In the genomic region with DNA sequence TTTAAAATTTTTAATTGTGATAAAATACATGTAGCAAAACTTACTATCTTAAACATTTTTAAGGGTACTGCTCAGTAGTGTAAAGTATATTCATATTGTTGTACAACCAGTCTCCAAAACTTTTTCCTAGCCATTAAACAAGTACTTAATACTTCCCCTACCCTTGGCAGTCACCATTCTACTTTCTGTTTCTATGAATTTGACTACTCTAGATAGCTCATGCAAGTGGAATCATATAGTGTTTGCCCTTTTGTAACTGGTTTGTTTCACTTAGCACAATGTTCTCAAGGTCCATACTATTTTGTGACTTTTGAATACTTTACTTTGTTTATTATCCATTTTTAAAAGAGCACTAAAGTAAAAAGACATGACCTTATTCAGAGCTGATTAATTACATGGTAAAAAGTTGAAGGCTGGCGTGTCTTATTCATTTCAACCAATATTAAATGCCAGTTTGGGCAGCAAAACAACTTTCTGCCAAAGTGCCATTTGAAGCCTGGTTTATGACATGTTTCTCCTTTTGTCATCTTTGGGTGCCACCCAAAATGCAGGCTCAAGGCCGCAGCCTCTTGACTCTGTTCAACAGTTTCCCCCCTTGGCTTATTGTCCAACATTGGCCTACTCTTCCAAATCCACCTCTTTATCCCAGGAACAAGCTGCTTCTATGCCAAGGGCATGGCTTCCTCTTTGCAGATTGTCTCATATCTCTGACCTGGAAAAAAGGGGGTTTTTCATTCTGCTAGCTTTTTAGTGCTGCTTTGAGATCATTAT, we compare ENCODE assay signal across 7 cellular contexts. TPM values are rescaled to one million over a fixed set of nuclear protein-coding genes. Genes with fewer than 3 reads are reported as not detected.
DNase-seq lines count a peak whose midpoint lies in the region; ATAC-seq lines count a peak whose summit lies in the region.
"Not testable (repeated sequence)": the region's sequence is repeated elsewhere in the genome, so short reads cannot be mapped to it uniquely, and the experiment has no call there.

No MANE protein-coding gene starts in this region.

- ATAC-seq in GM18502 (IDR thresholded peaks at IDR 0.05; ENCODE audit: poor library complexity, unreplicated experiment) (peak; percentile 91), GM18870 (IDR thresholded peaks at IDR 0.05; ENCODE audit: unreplicated experiment) (peak; percentile 87), GM19397 (IDR thresholded peaks at IDR 0.05; ENCODE audit: unreplicated experiment) (peak; percentile 71), GM21723 (IDR thresholded peaks at IDR 0.05; ENCODE audit: unreplicated experiment) (peak; percentile 60), HG02852 (IDR thresholded peaks at IDR 0.05; ENCODE audit: unreplicated experiment) (peak; percentile 66), HG03354 (IDR thresholded peaks at IDR 0.05; ENCODE audit: poor library complexity, severe bottlenecking, unreplicated experiment) (peak; percentile 81)

- H3K27ac Mint-ChIP-seq in activated naive CD8-positive, alpha-beta T cell treated with anti-CD3 and anti-CD28 coated beads for 36 hours, result peak overlapping the region; percentile 42

- H3K4me3 Mint-ChIP-seq in activated naive CD8-positive, alpha-beta T cell treated with anti-CD3 and anti-CD28 coated beads for 36 hours, result not testable (repeated sequence)

- not testable (repeated sequence) for H3K27me3 Mint-ChIP-seq in activated naive CD8-positive, alpha-beta T cell treated with anti-CD3 and anti-CD28 coated beads for 36 hours

- not testable (repeated sequence) for H3K4me1 Mint-ChIP-seq in activated naive CD8-positive, alpha-beta T cell treated with anti-CD3 and anti-CD28 coated beads for 36 hours

- not testable (repeated sequence) for DNase-seq in activated naive CD8-positive, alpha-beta T cell treated with anti-CD3 and anti-CD28 coated beads for 36 hours

- peaks cover 46% of the 10 kb centered on the region for H3K36me3 Mint-ChIP-seq in activated naive CD8-positive, alpha-beta T cell treated with anti-CD3 and anti-CD28 coated beads for 36 hours

- peaks cover 14% of the 10 kb centered on the region for H3K9me3 Mint-ChIP-seq in activated naive CD8-positive, alpha-beta T cell treated with anti-CD3 and anti-CD28 coated beads for 36 hours

RNA-seq across cellular contexts. Expression of a gene that starts 26.0 kb away (rescaled TPM):
- total RNA-seq in activated naive CD8-positive, alpha-beta T cell treated with anti-CD3 and anti-CD28 coated beads for 36 hours, result 10 to 100 TPM; 18.7 to 21.2 TPM
